27 cellular contexts compared by ENCODE assay signal in the genomic region with DNA sequence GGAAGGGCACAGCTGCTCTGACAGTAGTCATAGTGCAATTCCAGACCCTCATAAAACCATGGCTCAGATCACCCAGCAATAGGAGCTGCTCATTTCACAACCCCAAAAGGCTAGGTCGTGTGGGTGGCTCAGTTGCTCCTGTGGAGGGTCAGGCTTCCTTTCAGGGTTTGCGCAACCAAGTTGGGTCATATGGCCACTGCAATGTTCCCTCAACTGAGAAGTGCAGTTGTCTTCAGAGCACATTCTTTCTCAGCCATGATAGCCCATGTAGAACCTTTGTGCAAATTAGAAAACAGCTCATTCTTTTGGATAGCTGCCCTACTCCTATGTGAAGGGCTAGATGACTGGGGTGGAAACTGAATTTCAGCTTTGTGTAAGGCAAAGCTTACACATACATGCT. TPM values are rescaled to one million over a fixed set of nuclear protein-coding genes. Genes with fewer than 3 reads are reported as not detected.
DNase-seq lines count a peak whose midpoint lies in the region; TF ChIP-seq lines count a peak whose summit lies in the region.
"Had no signal": no experiment of that assay in that cellular context is flagged by ENCODE, and none has a peak within 500 bp of the region (broad histone marks: within the 10 kb centered on the region; RNA-seq: fewer than 3 reads in every experiment).

No MANE protein-coding gene starts in this region.

- H3K36me3 ChIP-seq in PC-9 (ENCODE audit: low read depth) = no peaks in the 10 kb centered on the region
- H3K36me3 ChIP-seq: pancreas, tibial artery had no signal

- intact Hi-C loops in PC-9 (cut with micrococcal nuclease; ENCODE audit: unreplicated experiment) = no loop called here

- POLR2A ChIA-PET in PC-9 (lab: Charles Lee; ENCODE audit: unreplicated experiment) = no interaction called here

- H3K27me3 ChIP-seq in PC-9 (ENCODE audit: insufficient read depth, low read depth) = no peaks in the 10 kb centered on the region
- H3K27me3 ChIP-seq: pancreas, tibial artery had no signal

- 0 out of 2 replicates have a peak, but pooled peaks cover 6% of the 10 kb centered on the region for H3K9me3 ChIP-seq in PC-9 (ENCODE audit: insufficient read depth, low read depth)
- H3K9me3 ChIP-seq: pancreas, tibial artery had no signal

- DNase-seq in AML-193 (lab: John Stamatoyannopoulos, UW) = peak; percentile 94 to 96
- peak; percentile 46 to 63 for DNase-seq in Kasumi-1 (lab: John Stamatoyannopoulos, UW)
- DNase-seq in PC-9 = no peak
- DNase-seq in fibroblast of the aortic adventitia (ENCODE audit: low read depth) = peak; percentile 12
- no peak for DNase-seq in ACHN
- no peak for DNase-seq in cortex of kidney (lab: John Stamatoyannopoulos, UW)
- DNase-seq in DMS79 (lab: John Stamatoyannopoulos, UW) = no peak
- no peak for DNase-seq in effector CD4-positive, alpha-beta T cell
- DNase-seq: activated CD8-positive, alpha-beta memory T cell treated with anti-CD3 and anti-CD28 coated beads, Interleukin-2, amount 50 U/mL, for 48 hours; activated effector memory CD4-positive, alpha-beta T cell treated with Interleukin-2 at 50 U/mL for 16 hours; activated naive CD8-positive, alpha-beta T cell treated with anti-CD3 and anti-CD28 coated beads, Interleukin-2, amount 50 U/mL, for 24 hours; CD4-positive, alpha-beta T cell; DMS 273 treated with DMSO at 0.1 percent for 48 hours; foreskin melanocyte; GDM1; islet precursor cell; NCI-H1092; NCI-H2081; NCI-H446; pancreas; stimulated activated naive CD4-positive, alpha-beta T cell; tibial artery had no signal

- H4K20me1 ChIP-seq in PC-9 (ENCODE audit: insufficient read depth) = no peaks in the 10 kb centered on the region

- no peak overlapping the region for H3K4me2 ChIP-seq in PC-9
- H3K4me2 ChIP-seq: GM23338 had no signal

- H3K4me1 ChIP-seq in PC-9 (replicated peaks; ENCODE audit: insufficient read depth) = 0 out of 2 replicates have a peak, but pooled peaks cover 4% of the 10 kb centered on the region
- H3K4me1 ChIP-seq: pancreas, tibial artery had no signal

- CTCF ChIA-PET in PC-9 (lab: Charles Lee) = no interaction called here

- H3K79me2 ChIP-seq in PC-9 (ENCODE audit: low read depth) = no peaks in the 10 kb centered on the region

- H3K27ac ChIP-seq in PC-9 = no peak overlapping the region
- H3K27ac ChIP-seq: pancreas, tibial artery, VCaP had no signal

- no TSS peak for BruUV-seq in PC-9 (replicated peaks; lab: Mats Ljungman, UMichigan)

- H3K4me3 ChIP-seq in PC-9 = no peak overlapping the region
- no peak overlapping the region for H3K4me3 ChIP-seq in fibroblast of the aortic adventitia (ENCODE audit: low read depth, low read length)
- H3K4me3 ChIP-seq: GM23338, pancreas, tibial artery had no signal

- 0 out of 2 replicates have a peak overlapping the region, but pooled peaks have one; percentile 18 for H2AFZ ChIP-seq in PC-9
- H2AFZ ChIP-seq: GM23338 had no signal

- H3F3A ChIP-seq in PC-9 (ENCODE audit: insufficient read depth, low read depth) = no peaks in the 10 kb centered on the region

- H3K9me2 ChIP-seq in PC-9 (ENCODE audit: insufficient read depth) = no peaks in the 10 kb centered on the region

- no peak for TF ChIP-seq CTCF in PC-9 (conservative IDR thresholded peaks at IDR 0.05)
- TF ChIP-seq CTCF in fibroblast of the aortic adventitia (IDR thresholded peaks at IDR 0.05; ENCODE audit: insufficient read depth, low read length) = no peak

- in situ Hi-C loops in ACHN (cut with HindIII; ENCODE audit: low pct_ligation_motif_present, low pct_unique_long_range_greater_than_20kb, low sequenced_read_pairs) = no loop called here

RNA-seq across cellular contexts. Expression of gene SERPINB13, which starts 3.2 kb away (rescaled TPM):
- total RNA-seq in PC-9 (2021) (not detected in 2 replicates), fibroblast of the aortic adventitia (ENCODE audit: low replicate concordance) (not detected in 2 replicates)
- total RNA-seq: CD4-positive, alpha-beta T cell; GM23338; pancreas; Right ventricle myocardium inferior; skeletal muscle tissue; T-helper 1 cell treated with Interleukin-12 subunit alpha and Interleukin-12 subunit beta and Interleukin-4 antibody, amounts not matched to agents 30 ng/mL and 1 ng/mL, for 36 hours had no signal

RNA-seq across cellular contexts. Expression of gene SERPINB12, which starts 48.2 kb away (rescaled TPM):
- not detected in 2 replicates for total RNA-seq in PC-9 (2021)
- not detected in 2 replicates for total RNA-seq in fibroblast of the aortic adventitia (ENCODE audit: low replicate concordance)
- total RNA-seq: CD4-positive, alpha-beta T cell; GM23338; pancreas; Right ventricle myocardium inferior; skeletal muscle tissue; T-helper 1 cell treated with Interleukin-12 subunit alpha and Interleukin-12 subunit beta and Interleukin-4 antibody, amounts not matched to agents 30 ng/mL and 1 ng/mL, for 36 hours had no signal

RNA-seq across cellular contexts. Expression of gene SERPINB4, which starts 53.7 kb away (rescaled TPM):
- total RNA-seq in PC-9 (2021) (not detected in 2 replicates), fibroblast of the aortic adventitia (ENCODE audit: low replicate concordance) (not detected in 2 replicates)
- total RNA-seq: CD4-positive, alpha-beta T cell; pancreas; Right ventricle myocardium inferior; skeletal muscle tissue; T-helper 1 cell treated with Interleukin-12 subunit alpha and Interleukin-12 subunit beta and Interleukin-4 antibody, amounts not matched to agents 30 ng/mL and 1 ng/mL, for 36 hours had no signal

Comparison
In these comparisons a context has a peak if more than half of its experiments do, and no peak if none do; other contexts are left out.
1. DNase-seq: peak in AML-193 (2 of 2), Kasumi-1 (2 of 2) and fibroblast of the aortic adventitia (single experiment); none in PC-9 (0 of 2), ACHN (single experiment), cortex of kidney (single experiment), DMS79 (single experiment) and effector CD4-positive, alpha-beta T cell (single experiment).